In the genomic region with DNA sequence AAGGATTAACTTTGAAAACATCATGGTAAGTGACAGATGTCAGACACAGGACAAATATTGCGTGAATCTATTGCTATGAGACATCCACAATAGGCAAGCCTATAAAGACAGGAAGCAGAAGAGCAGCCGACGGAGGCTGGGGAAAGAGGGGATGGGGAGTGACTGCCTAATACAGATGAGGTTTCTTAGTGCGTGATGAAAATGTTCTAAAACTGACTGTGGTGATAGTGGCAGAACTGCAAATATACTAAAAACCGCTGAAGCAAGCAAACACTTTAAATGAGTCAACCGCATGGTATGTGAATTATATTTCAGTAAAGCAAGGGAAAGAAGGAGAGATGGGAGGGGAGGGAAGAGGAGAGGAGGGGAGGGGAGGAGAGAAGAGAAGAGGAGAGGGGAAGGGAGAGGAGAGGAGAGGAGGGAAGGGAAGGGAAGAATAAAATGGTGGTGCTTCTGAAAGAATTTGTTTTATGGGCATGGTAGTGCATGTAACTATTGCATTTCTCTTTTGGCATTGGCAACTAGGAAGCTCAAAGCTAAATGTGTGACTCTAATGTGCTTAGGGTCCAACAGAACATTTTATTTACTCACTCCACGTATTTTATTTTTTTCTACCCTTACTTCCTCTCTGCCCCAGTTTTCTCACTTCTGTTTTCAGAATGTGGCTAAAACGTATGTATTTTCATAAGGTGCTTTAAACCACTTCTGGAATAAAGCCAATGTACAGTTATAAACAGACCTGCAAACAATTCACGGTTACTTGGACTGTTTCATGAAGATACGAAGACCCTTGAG, we compare ENCODE assay signal across 8 cellular contexts. TPM values are rescaled to one million over a fixed set of nuclear protein-coding genes. Genes with fewer than 3 reads are reported as not detected.
DNase-seq lines count a peak whose midpoint lies in the region; ATAC-seq, FAIRE-seq and TF ChIP-seq lines count a peak whose summit lies in the region.

No MANE protein-coding gene starts in this region.

- no peaks in the 10 kb centered on the region for H3K27me3 Mint-ChIP-seq in activated B cell treated with CpG ODN at 0.5 μM for 24 hours

- no peak overlapping the region for H3K4me3 ChIP-seq in AG10803 (ENCODE audit: low read length)

- intact Hi-C loops in activated B cell treated with CpG ODN at 0.5 μM for 24 hours (cut with micrococcal nuclease), result loop anchor here (1.0 kb wide), 3 partner anchors 17 to 32 kb away; no protein-coding TSS in a partner anchor

- TF ChIP-seq CTCF in AG10803 (conservative IDR thresholded peaks at IDR 0.05; ENCODE audit: low read length) (no peak), activated B cell treated with CpG ODN at 0.5 μM for 24 hours (IDR thresholded peaks at IDR 0.05) (no peak)

- H3K4me1 Mint-ChIP-seq in activated B cell treated with CpG ODN at 0.5 μM for 24 hours, result peaks cover 90% of the 10 kb centered on the region

- H3K27ac Mint-ChIP-seq in activated B cell treated with CpG ODN at 0.5 μM for 24 hours, result peak overlapping the region; percentile 91

- FAIRE-seq in GM19239 (lab: Jason Lieb, UNC) (peak; percentile 90), urothelium cell line (lab: Jason Lieb, UNC) (no peak)

- ATAC-seq in HG03439 (IDR thresholded peaks at IDR 0.05; ENCODE audit: unreplicated experiment) (peak; percentile 49), activated B cell treated with CpG ODN at 0.5 μM for 24 hours (ENCODE audit: low read depth) (peak; percentile 41), GM19324 (IDR thresholded peaks at IDR 0.05; ENCODE audit: low FRiP score, unreplicated experiment) (no peak)

- H3K9me3 Mint-ChIP-seq in activated B cell treated with CpG ODN at 0.5 μM for 24 hours, result peaks cover 4% of the 10 kb centered on the region

- CTCF ChIA-PET in activated B cell treated with CpG ODN at 0.5 μM for 24 hours (lab: Charles Lee), result interaction anchor here (0.6 to 2.5 kb wide), 6 partner anchors 17 to 23 kb away, joined by 3 to 15 read pairs (median 5); a partner anchor contains a TSS

- peak overlapping the region; percentile 69 for H3K4me3 Mint-ChIP-seq in activated B cell treated with CpG ODN at 0.5 μM for 24 hours

- DNase-seq in AG10803 (ENCODE audit: low read depth), result peak; percentile 92
- DNase-seq in GM19239 (ENCODE audit: insufficient read length, low spot score), result peak; percentile 37
- no peak for DNase-seq in activated B cell treated with CpG ODN at 0.5 μM for 24 hours
- peak; percentile 94 for DNase-seq in kidney glomerular epithelial cell (lab: John Stamatoyannopoulos, UW)
- peak; percentile 43 for DNase-seq in urothelium cell line (ENCODE audit: low spot score)
- no peak for DNase-seq in cerebellar nuclear complex (lab: John Stamatoyannopoulos, UW)

- H3K36me3 Mint-ChIP-seq in activated B cell treated with CpG ODN at 0.5 μM for 24 hours (ENCODE audit: low read depth), result peaks cover 90% of the 10 kb centered on the region

- POLR2A ChIA-PET in activated B cell treated with CpG ODN at 0.5 μM for 24 hours (lab: Charles Lee), result interaction anchor here (0.6 to 15.2 kb wide), 4 partner anchors 16 to 237 kb away, joined by 4 to 913 read pairs (median 14); a partner anchor contains a TSS

RNA-seq across cellular contexts. Expression of a gene that starts 21.3 kb away (rescaled TPM):
- total RNA-seq in activated B cell treated with CpG ODN at 0.5 μM for 24 hours, result 283 and 322 TPM in 2 replicates

RNA-seq across cellular contexts. Expression of a gene that starts 36.9 kb away (rescaled TPM):
- total RNA-seq in activated B cell treated with CpG ODN at 0.5 μM for 24 hours, result not detected in 2 replicates

RNA-seq across cellular contexts. Expression of a gene that starts 43.6 kb away (rescaled TPM):
- total RNA-seq in activated B cell treated with CpG ODN at 0.5 μM for 24 hours, result not detected in 2 replicates

Comparison
In these comparisons a context has a peak if more than half of its experiments do, and no peak if none do; other contexts are left out.
1. DNase-seq: peak in AG10803 (single experiment), GM19239 (single experiment), kidney glomerular epithelial cell (single experiment) and urothelium cell line (single experiment); none in activated B cell treated with CpG ODN at 0.5 μM for 24 hours (single experiment) and cerebellar nuclear complex (0 of 2).